Comparison of ENCODE assay signal across 28 cellular contexts in the genomic region with DNA sequence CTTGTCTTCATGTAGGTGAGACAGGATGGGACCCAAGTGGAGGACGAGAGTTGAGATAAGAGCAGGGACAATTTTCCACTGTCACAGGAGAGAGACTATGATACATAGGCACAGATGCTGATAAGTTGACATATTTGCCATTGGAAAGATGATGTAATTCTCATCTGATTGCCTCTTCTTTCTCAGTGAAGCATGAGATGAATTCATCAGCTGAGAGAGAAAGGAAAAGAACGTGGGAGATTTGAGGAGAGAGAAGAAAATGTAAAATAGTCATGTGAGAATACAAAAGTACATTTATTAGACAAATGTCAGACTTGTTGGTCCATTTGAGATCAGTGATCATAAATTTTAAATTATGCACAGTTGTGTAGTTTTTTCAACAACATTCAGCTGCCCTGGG.
DNase-seq lines count a peak whose midpoint lies in the region; ATAC-seq, FAIRE-seq and TF ChIP-seq lines count a peak whose summit lies in the region.
"Had no signal": no experiment of that assay in that cellular context is flagged by ENCODE, and none has a peak within 500 bp of the region (broad histone marks: within the 10 kb centered on the region; RNA-seq: fewer than 3 reads in every experiment).

No MANE protein-coding gene starts in this region.

- DNase-seq in HepG2 (ENCODE audit: low spot score) (no peak), right lobe of liver (no peak), kidney epithelial cell (ENCODE audit: low read depth) (peak; percentile 9), omental fat pad (ENCODE audit: low spot score) (no peak), KBM-7 (no peak)
- DNase-seq in activated CD8-positive, alpha-beta memory T cell treated with anti-CD3 and anti-CD28 coated beads, Interleukin-2, amount 10 ng/mL, durations not matched to agents 7 days and 5 days: no peak
- DNase-seq: Calu3, DMS153, GM23248, H7, NCI-H1048, NCI-H1694, NCI-H2029 treated with DMSO at 0.1 percent for 48 hours, NCI-H2171, NCI-H226, NCI-H524, NCI-H774, Right ventricle myocardium superior, RPMI8226, T-cell had no signal

- H3K4me2 ChIP-seq in HepG2 (ENCODE audit: low read depth, low read length) (no peak overlapping the region), OCI-LY1 (ENCODE audit: low read length) (0 out of 2 replicates have a peak overlapping the region, but pooled peaks have one; percentile 4)
- H3K4me2 ChIP-seq: A549, KMS-11 had no signal

- no peak overlapping the region for H3K4me3 ChIP-seq in HepG2 (replicated peaks in 1 of 3; ENCODE audit: insufficient read depth in 1 of 3, low read depth in 2 of 3, low read length in 3 of 3)
- H3K4me3 ChIP-seq in right lobe of liver: no peak overlapping the region
- no peak overlapping the region for H3K4me3 ChIP-seq in OCI-LY1 (ENCODE audit: low read depth, low read length, poor library complexity, severe bottlenecking)
- H3K4me3 ChIP-seq in kidney epithelial cell (ENCODE audit: low read depth, low read length): no peak overlapping the region
- H3K4me3 ChIP-seq: A549, GM23248 had no signal

- H3K4me1 Mint-ChIP-seq in activated CD8-positive, alpha-beta memory T cell treated with anti-CD3 and anti-CD28 coated beads, Interleukin-2, amount 10 ng/mL, durations not matched to agents 7 days and 5 days: no peaks in the 10 kb centered on the region
- H3K4me1 Mint-ChIP-seq: B cell, T-cell had no signal

- ATAC-seq in HepG2: no peak
- ATAC-seq in right lobe of liver: no peak
- no peak for ATAC-seq in omental fat pad (ENCODE audit: low FRiP score)
- no peak for ATAC-seq in activated CD8-positive, alpha-beta memory T cell treated with anti-CD3 and anti-CD28 coated beads, Interleukin-2, amount 10 ng/mL, durations not matched to agents 7 days and 5 days
- no peak for ATAC-seq in GM21447 (IDR thresholded peaks at IDR 0.05; ENCODE audit: unreplicated experiment)
- ATAC-seq: A549, T-cell had no signal

- BruUV-seq in HepG2 (replicated peaks; lab: Mats Ljungman, UMichigan): no TSS peak

- H3K4me1 ChIP-seq in HepG2 (ENCODE audit: insufficient read depth, low read length): no peaks in the 10 kb centered on the region
- no peaks in the 10 kb centered on the region for H3K4me1 ChIP-seq in right lobe of liver
- H3K4me1 ChIP-seq in OCI-LY1 (ENCODE audit: insufficient read depth, low read length, severe bottlenecking): peaks cover 12% of the 10 kb centered on the region
- H3K4me1 ChIP-seq: A549 had no signal

- H3K27ac ChIP-seq in HepG2 (ENCODE audit: extremely low read length, insufficient read depth, low read length) (no peak overlapping the region), right lobe of liver (no peak overlapping the region), OCI-LY1 (ENCODE audit: low read depth, low read length, poor library complexity, severe bottlenecking) (no peak overlapping the region)
- H3K27ac ChIP-seq: A549, GM23248, KMS-11 had no signal

- WGBS in HepG2 (ENCODE audit: low lambda C conversion rate): 3% methylated on average over 2 of the region's 2 CpGs
- 18% methylated on average over 2 of the region's 2 CpGs for WGBS in right lobe of liver (ENCODE audit: insufficient coverage, low coverage, low lambda C conversion rate, missing lambda C conversion rate)

- TF ChIP-seq EP300 in HepG2 (IDR thresholded peaks at IDR 0.05; ENCODE audit: low read depth in 2 of 2, low read length in 2 of 2) (no peak), HepG2 (CRISPR knock-in tag; IDR thresholded peaks at IDR 0.05; ENCODE audit: borderline replicate concordance) (no peak)

- no peak overlapping the region for H2AFZ ChIP-seq in HepG2 (ENCODE audit: low read length)
- H2AFZ ChIP-seq in OCI-LY1 (ENCODE audit: low read length): peak overlapping the region; percentile 84
- H2AFZ ChIP-seq: GM23248 had no signal

- no peaks in the 10 kb centered on the region for H3F3A ChIP-seq in OCI-LY1 (ENCODE audit: insufficient read depth, low read length)

- no peaks in the 10 kb centered on the region for H3K36me3 Mint-ChIP-seq in activated CD8-positive, alpha-beta memory T cell treated with anti-CD3 and anti-CD28 coated beads, Interleukin-2, amount 10 ng/mL, durations not matched to agents 7 days and 5 days
- H3K36me3 Mint-ChIP-seq: CD14-positive monocyte, T-cell had no signal

- TF ChIP-seq POLR2A in HepG2 (IDR thresholded peaks at IDR 0.05; ENCODE audit: insufficient read depth in 1 of 2, low read depth in 2 of 2, low read length in 2 of 2) (no peak), right lobe of liver (IDR thresholded peaks at IDR 0.05) (no peak)

- H3K27me3 Mint-ChIP-seq in activated CD8-positive, alpha-beta memory T cell treated with anti-CD3 and anti-CD28 coated beads, Interleukin-2, amount 10 ng/mL, durations not matched to agents 7 days and 5 days: peaks cover 3% of the 10 kb centered on the region
- H3K27me3 Mint-ChIP-seq: B cell, T-cell had no signal

- H3K9me3 ChIP-seq in HepG2 (ENCODE audit: low read length) (no peaks in the 10 kb centered on the region), right lobe of liver (no peaks in the 10 kb centered on the region), OCI-LY1 (ENCODE audit: low read length) (no peaks in the 10 kb centered on the region)
- H3K9me3 ChIP-seq: A549 had no signal

- intact Hi-C loops in HepG2 (cut with micrococcal nuclease; ENCODE audit: unreplicated experiment): no loop called here
- intact Hi-C loops in right lobe of liver (cut with DNase I): no loop called here

- H3K79me2 ChIP-seq in HepG2 (ENCODE audit: insufficient read depth, low read length) (no peaks in the 10 kb centered on the region), OCI-LY1 (ENCODE audit: insufficient read depth, low read length) (no peaks in the 10 kb centered on the region)

- H3K27me3 ChIP-seq in HepG2 (ENCODE audit: control insufficient read depth in 1 of 2, insufficient read depth in 2 of 2, low read length in 2 of 2) (no peaks in the 10 kb centered on the region), right lobe of liver (no peaks in the 10 kb centered on the region), OCI-LY1 (ENCODE audit: insufficient read depth, low read length) (no peaks in the 10 kb centered on the region), kidney epithelial cell (ENCODE audit: control insufficient read depth, insufficient read depth, low read length) (no peaks in the 10 kb centered on the region)

- H3K36me3 ChIP-seq in HepG2 (replicated peaks in 1 of 2; ENCODE audit: control insufficient read depth in 1 of 2, insufficient read depth in 2 of 2, low read length in 2 of 2): no peaks in the 10 kb centered on the region
- H3K36me3 ChIP-seq in right lobe of liver: no peaks in the 10 kb centered on the region
- H3K36me3 ChIP-seq in OCI-LY1 (ENCODE audit: insufficient read depth, low read length): no peaks in the 10 kb centered on the region
- no peaks in the 10 kb centered on the region for H3K36me3 ChIP-seq in kidney epithelial cell (ENCODE audit: control insufficient read depth, insufficient read depth, low read length)

- H3K27ac Mint-ChIP-seq in activated CD8-positive, alpha-beta memory T cell treated with anti-CD3 and anti-CD28 coated beads, Interleukin-2, amount 10 ng/mL, durations not matched to agents 7 days and 5 days: no peak overlapping the region
- H3K27ac Mint-ChIP-seq: B cell, CD14-positive monocyte, T-cell had no signal

- FAIRE-seq in HepG2 (lab: Jason Lieb, UNC): no peak
- FAIRE-seq: A549, GM18507, HTR-8/SVneo had no signal

- H3K9me3 Mint-ChIP-seq in activated CD8-positive, alpha-beta memory T cell treated with anti-CD3 and anti-CD28 coated beads, Interleukin-2, amount 10 ng/mL, durations not matched to agents 7 days and 5 days (ENCODE audit: low read depth): no peaks in the 10 kb centered on the region
- H3K9me3 Mint-ChIP-seq: T-cell had no signal

- no peak for TF ChIP-seq RAD21 in HepG2 (CRISPR knock-in tag; IDR thresholded peaks at IDR 0.05)

- H3K4me3 Mint-ChIP-seq in activated CD8-positive, alpha-beta memory T cell treated with anti-CD3 and anti-CD28 coated beads, Interleukin-2, amount 10 ng/mL, durations not matched to agents 7 days and 5 days: no peak overlapping the region
- H3K4me3 Mint-ChIP-seq: B cell, CD14-positive monocyte, T-cell had no signal

- POLR2A ChIA-PET in HepG2 (lab: Yijun Ruan, JAX): no interaction called here

- H3K9ac ChIP-seq in HepG2 (ENCODE audit: insufficient read depth, low read depth, low read length): no peak overlapping the region
- H3K9ac ChIP-seq in OCI-LY1 (ENCODE audit: low read length): no peak overlapping the region
- H3K9ac ChIP-seq: GM23248, KMS-11 had no signal

- no peaks in the 10 kb centered on the region for H3K9me2 ChIP-seq in OCI-LY1 (ENCODE audit: low read depth, low read length)

- TF ChIP-seq CTCF in HepG2 (CRISPR knock-in tag; IDR thresholded peaks at IDR 0.05) (no peak), right lobe of liver (IDR thresholded peaks at IDR 0.05) (no peak), OCI-LY1 (IDR thresholded peaks at IDR 0.05; ENCODE audit: low read length) (no peak), kidney epithelial cell (IDR thresholded peaks at IDR 0.05; ENCODE audit: insufficient read depth, low read length, poor library complexity, severe bottlenecking) (no peak), omental fat pad (IDR thresholded peaks at IDR 0.05) (no peak)

- CTCF ChIA-PET in HepG2 (lab: Yijun Ruan, JAX; ENCODE audit: low intra/inter-chr PET ratio, low total read pairs): no interaction called here
- CTCF ChIA-PET in activated CD8-positive, alpha-beta memory T cell treated with anti-CD3 and anti-CD28 coated beads, Interleukin-2, amount 10 ng/mL, durations not matched to agents 7 days and 5 days (lab: Charles Lee): no interaction called here

- in situ Hi-C loops in HepG2 (cut with HindIII; ENCODE audit: extremely low pct_ligation_motif_present, low pct_unique_long_range_greater_than_20kb): no loop called here
- in situ Hi-C loops in KBM-7 (cut with MboI; ENCODE audit: low pct_unique_long_range_greater_than_20kb, low sequenced_read_pairs): no loop called here

- H4K20me1 ChIP-seq in HepG2 (ENCODE audit: insufficient read depth, low read length) (no peaks in the 10 kb centered on the region), OCI-LY1 (ENCODE audit: insufficient read depth, low read length) (no peaks in the 10 kb centered on the region)

TF ChIP-seq in HepG2, 621 proteins besides CTCF, POLR2A, EP300 and RAD21:
- no peak for TF ChIP-seq GFI1 (CRISPR knock-in tag; IDR thresholded peaks at IDR 0.05; ENCODE audit: borderline replicate concordance)
- TF ChIP-seq ATF7 (IDR thresholded peaks at IDR 0.05): 0 out of 2 replicates have a peak, but pooled peaks have one; percentile 12
- no peak for TF ChIP-seq ATF7 (CRISPR knock-in tag; IDR thresholded peaks at IDR 0.05)
- no peak for TF ChIP-seq JARID2 (CRISPR knock-in tag; IDR thresholded peaks at IDR 0.05; ENCODE audit: insufficient replicate concordance)
